Comparison of ENCODE assay signal across 1 cellular context in the genomic region with DNA sequence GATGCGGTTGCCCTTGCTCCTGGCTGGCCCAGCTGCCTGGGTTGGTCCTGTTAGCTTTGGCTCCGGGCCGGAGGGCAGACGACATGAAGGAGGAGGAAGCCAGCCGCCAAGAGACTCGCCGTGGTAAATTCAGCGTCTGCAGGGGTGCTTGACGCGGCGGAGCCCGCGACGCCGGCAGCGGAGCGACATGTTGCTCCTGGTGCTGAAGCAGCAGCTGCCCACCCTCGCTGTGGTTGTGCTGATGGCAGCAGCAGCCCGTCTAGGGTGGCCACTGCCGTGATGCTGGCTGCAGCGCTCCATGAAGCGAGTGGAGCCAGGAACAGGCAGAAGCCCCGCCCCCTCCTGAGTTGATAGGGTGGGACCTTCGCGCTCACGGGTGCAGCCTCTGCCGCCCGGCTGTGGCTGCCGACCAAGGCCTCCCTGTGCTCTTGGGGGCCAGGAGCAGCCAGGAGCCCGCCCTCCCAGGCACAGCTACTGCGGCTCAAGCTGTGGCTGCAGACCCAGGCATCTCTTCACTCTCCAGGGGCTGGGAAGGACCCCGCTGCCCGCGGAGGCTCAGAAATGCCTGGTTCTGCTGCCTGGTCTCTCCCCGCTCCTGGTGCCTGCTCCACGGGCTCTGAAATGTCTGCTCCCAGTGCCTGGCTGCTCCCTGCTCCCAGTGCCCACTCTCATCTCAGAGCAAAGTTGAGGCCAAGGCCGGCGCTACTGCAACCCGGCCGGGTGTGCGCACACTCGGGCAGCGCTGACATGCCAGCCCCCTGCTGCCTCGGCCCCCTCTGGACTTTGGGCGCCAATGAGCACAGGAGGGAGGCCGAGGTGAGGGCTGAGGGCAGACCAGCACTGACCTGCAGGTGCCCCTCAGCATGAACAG.
TF ChIP-seq lines count a peak whose summit lies in the region.

No MANE protein-coding gene starts in this region.

TF ChIP-seq in Ishikawa, 13 proteins besides CTCF, POLR2A, EP300 and RAD21 (continued from another document):
- TF ChIP-seq, protein P1, sequence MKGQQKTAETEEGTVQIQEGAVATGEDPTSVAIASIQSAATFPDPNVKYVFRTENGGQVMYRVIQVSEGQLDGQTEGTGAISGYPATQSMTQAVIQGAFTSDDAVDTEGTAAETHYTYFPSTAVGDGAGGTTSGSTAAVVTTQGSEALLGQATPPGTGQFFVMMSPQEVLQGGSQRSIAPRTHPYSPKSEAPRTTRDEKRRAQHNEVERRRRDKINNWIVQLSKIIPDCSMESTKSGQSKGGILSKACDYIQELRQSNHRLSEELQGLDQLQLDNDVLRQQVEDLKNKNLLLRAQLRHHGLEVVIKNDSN (IDR thresholded peaks at IDR 0.05), result no peak
- TF ChIP-seq ZBTB7A (IDR thresholded peaks at IDR 0.05; ENCODE audit: low read depth) (0 out of 2 replicates have a peak, but pooled peaks have one; percentile 49), CEBPB (IDR thresholded peaks at IDR 0.05) (no peak), EGR1 (IDR thresholded peaks at IDR 0.05) (no peak), CREB1 (IDR thresholded peaks at IDR 0.05; ENCODE audit: low read depth) (no peak), NFIC (IDR thresholded peaks at IDR 0.05) (0 out of 2 replicates have a peak, but pooled peaks have one; percentile 5)
